ENCODE assay signal across 15 cellular contexts in the genomic region with DNA sequence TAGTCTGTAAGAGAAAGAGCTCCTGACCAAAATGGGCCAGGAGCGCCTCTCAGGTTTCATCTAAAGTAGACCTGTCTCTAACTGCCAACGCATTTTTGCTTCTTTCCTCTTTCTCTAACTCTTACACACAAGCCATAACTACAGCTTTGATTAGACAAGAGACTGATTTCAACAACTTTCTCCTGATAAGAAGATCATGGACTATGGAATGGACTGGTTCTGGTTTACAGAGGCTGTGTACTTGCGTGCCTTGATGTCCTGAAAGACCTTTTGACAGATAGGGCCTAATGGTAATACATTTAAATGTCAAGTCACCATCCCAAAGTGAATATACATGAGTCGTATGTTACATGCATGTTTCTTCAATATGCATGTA. TPM values are rescaled to one million over a fixed set of nuclear protein-coding genes. Genes with fewer than 3 reads are reported as not detected.
DNase-seq lines count a peak whose midpoint lies in the region; ATAC-seq and TF ChIP-seq lines count a peak whose summit lies in the region.
"Had no signal": no experiment of that assay in that cellular context is flagged by ENCODE, and none has a peak within 500 bp of the region (broad histone marks: within the 10 kb centered on the region; RNA-seq: fewer than 3 reads in every experiment).

No MANE protein-coding gene starts in this region.

- peaks cover 21% of the 10 kb centered on the region for H3K4me1 Mint-ChIP-seq in activated T-cell treated with anti-CD3 and anti-CD28 coated beads, Interleukin-2, amount 50 U/mL, for 72 hours (ENCODE audit: low read depth)
- peaks cover 6% of the 10 kb centered on the region for H3K4me1 Mint-ChIP-seq in dendritic cell treated with granulocyte-macrophage colony-stimulating factor and Interleukin-4, amounts not matched to agents 40 ng/mL and 50 ng/mL, for 4 days (ENCODE audit: low read depth)
- peaks cover 12% of the 10 kb centered on the region for H3K4me1 Mint-ChIP-seq in neural crest cell
- peaks cover 10% of the 10 kb centered on the region for H3K4me1 Mint-ChIP-seq in stimulated activated effector memory CD8-positive, alpha-beta T cell treated with anti-CD3 and anti-CD28 coated beads, Interleukin-12 subunit alpha, Interleukin-12 subunit beta, amount 100 ng/mL, for 72 hours

- no peaks in the 10 kb centered on the region for H3K27me3 ChIP-seq in prostate gland (replicated peaks; ENCODE audit: insufficient read depth)
- H3K27me3 ChIP-seq: BLaER1 treated with 17β-estradiol and CSF1 and Interleukin-3, amounts not matched to agents 10 nM and 100 nM had no signal

- DNase-seq in activated T-cell treated with anti-CD3 and anti-CD28 coated beads, Interleukin-2, amount 50 U/mL, for 72 hours = no peak
- no peak for DNase-seq in activated T-cell treated with anti-CD3 and anti-CD28 coated beads, Interleukin-2, amount 50 U/mL, for 1 hour
- DNase-seq in neural crest cell (ENCODE audit: low read depth, low spot score) = no peak
- no peak for DNase-seq in stimulated activated effector memory CD8-positive, alpha-beta T cell treated with anti-CD3 and anti-CD28 coated beads, Interleukin-12 subunit alpha, Interleukin-12 subunit beta, amount 100 ng/mL, for 72 hours (ENCODE audit: low spot score in 2 of 2)
- no peak for DNase-seq in activated naive CD4-positive, alpha-beta T cell treated with anti-CD3 and anti-CD28 coated beads, Interleukin-2, amount 50 U/mL, for 16 hours
- no peak for DNase-seq in prostate gland (ENCODE audit: low spot score)
- DNase-seq in occipital lobe (lab: John Stamatoyannopoulos, UW) = no peak
- DNase-seq: CD4-positive, CD25-positive, alpha-beta regulatory T cell; DMS153; DMS79 treated with DMSO at 0.1 percent for 48 hours; GDM1 had no signal

- no peak for ATAC-seq in activated T-cell treated with anti-CD3 and anti-CD28 coated beads, Interleukin-2, amount 50 U/mL, for 72 hours (replicated peaks in 1 of 2)
- ATAC-seq in stimulated activated effector memory CD8-positive, alpha-beta T cell treated with anti-CD3 and anti-CD28 coated beads, Interleukin-12 subunit alpha, Interleukin-12 subunit beta, amount 100 ng/mL, for 72 hours = no peak

- no peak overlapping the region for H3K27ac ChIP-seq in prostate gland
- H3K27ac ChIP-seq: 22Rv1; BLaER1 treated with 17β-estradiol and CSF1 and Interleukin-3, amounts not matched to agents 10 nM and 100 nM had no signal

- no peak for TF ChIP-seq POLR2A in prostate gland (IDR thresholded peaks at IDR 0.05)

- H3K36me3 ChIP-seq in prostate gland = no peaks in the 10 kb centered on the region
- H3K36me3 ChIP-seq: HAP-1 had no signal

- peaks cover 2 to 4% of the 10 kb centered on the region in 2 donors for H3K9me3 Mint-ChIP-seq in activated T-cell treated with anti-CD3 and anti-CD28 coated beads, Interleukin-2, amount 50 U/mL, for 72 hours
- peaks cover 6% of the 10 kb centered on the region for H3K9me3 Mint-ChIP-seq in dendritic cell treated with granulocyte-macrophage colony-stimulating factor and Interleukin-4, amounts not matched to agents 40 ng/mL and 50 ng/mL, for 4 days
- H3K9me3 Mint-ChIP-seq in neural crest cell = peaks cover 4% of the 10 kb centered on the region
- H3K9me3 Mint-ChIP-seq in stimulated activated effector memory CD8-positive, alpha-beta T cell treated with anti-CD3 and anti-CD28 coated beads, Interleukin-12 subunit alpha, Interleukin-12 subunit beta, amount 100 ng/mL, for 72 hours = peaks cover 3% of the 10 kb centered on the region

- H3K4me3 Mint-ChIP-seq in activated T-cell treated with anti-CD3 and anti-CD28 coated beads, Interleukin-2, amount 50 U/mL, for 72 hours = no peak overlapping the region
- no peak overlapping the region for H3K4me3 Mint-ChIP-seq in dendritic cell treated with granulocyte-macrophage colony-stimulating factor and Interleukin-4, amounts not matched to agents 40 ng/mL and 50 ng/mL, for 4 days
- H3K4me3 Mint-ChIP-seq in neural crest cell = peak overlapping the region; percentile 58
- no peak overlapping the region for H3K4me3 Mint-ChIP-seq in stimulated activated effector memory CD8-positive, alpha-beta T cell treated with anti-CD3 and anti-CD28 coated beads, Interleukin-12 subunit alpha, Interleukin-12 subunit beta, amount 100 ng/mL, for 72 hours

- peaks cover 3% of the 10 kb centered on the region for H3K4me1 ChIP-seq in prostate gland (replicated peaks)

- peaks cover 4 to 6% of the 10 kb centered on the region in 2 donors for H3K36me3 Mint-ChIP-seq in activated T-cell treated with anti-CD3 and anti-CD28 coated beads, Interleukin-2, amount 50 U/mL, for 72 hours (ENCODE audit: insufficient read depth in 2 of 2)
- H3K36me3 Mint-ChIP-seq in dendritic cell treated with granulocyte-macrophage colony-stimulating factor and Interleukin-4, amounts not matched to agents 40 ng/mL and 50 ng/mL, for 4 days (ENCODE audit: low read depth) = peaks cover 14% of the 10 kb centered on the region
- H3K36me3 Mint-ChIP-seq in neural crest cell (ENCODE audit: low read depth) = peaks cover 2% of the 10 kb centered on the region
- H3K36me3 Mint-ChIP-seq in stimulated activated effector memory CD8-positive, alpha-beta T cell treated with anti-CD3 and anti-CD28 coated beads, Interleukin-12 subunit alpha, Interleukin-12 subunit beta, amount 100 ng/mL, for 72 hours = peaks cover 12% of the 10 kb centered on the region
- H3K36me3 Mint-ChIP-seq: CD4-positive, CD25-positive, alpha-beta regulatory T cell had no signal

- no peaks in the 10 kb centered on the region for H3K9me3 ChIP-seq in prostate gland

- intact Hi-C loops in dendritic cell treated with granulocyte-macrophage colony-stimulating factor and Interleukin-4, amounts not matched to agents 40 ng/mL and 50 ng/mL, for 4 days (cut with micrococcal nuclease) = loop anchor here (5.0 kb wide), 1 partner anchor 48 kb away; no protein-coding TSS in a partner anchor
- intact Hi-C loops in prostate gland (cut with DNase I) = no loop called here

- H3K4me3 ChIP-seq in prostate gland = no peak overlapping the region
- H3K4me3 ChIP-seq: BLaER1 treated with 17β-estradiol and CSF1 and Interleukin-3, amounts not matched to agents 10 nM and 100 nM; HAP-1 had no signal

- peak overlapping the region; percentile 3 for H3K27ac Mint-ChIP-seq in activated T-cell treated with anti-CD3 and anti-CD28 coated beads, Interleukin-2, amount 50 U/mL, for 72 hours
- H3K27ac Mint-ChIP-seq in dendritic cell treated with granulocyte-macrophage colony-stimulating factor and Interleukin-4, amounts not matched to agents 40 ng/mL and 50 ng/mL, for 4 days = peak overlapping the region; percentile 7
- no peak overlapping the region for H3K27ac Mint-ChIP-seq in neural crest cell (ENCODE audit: unreplicated experiment)
- H3K27ac Mint-ChIP-seq in stimulated activated effector memory CD8-positive, alpha-beta T cell treated with anti-CD3 and anti-CD28 coated beads, Interleukin-12 subunit alpha, Interleukin-12 subunit beta, amount 100 ng/mL, for 72 hours = peak overlapping the region; percentile 46
- H3K27ac Mint-ChIP-seq: CD4-positive, CD25-positive, alpha-beta regulatory T cell had no signal

- TF ChIP-seq CTCF in neural crest cell (conservative IDR thresholded peaks at IDR 0.05) (no peak), prostate gland (IDR thresholded peaks at IDR 0.05) (no peak)

- WGBS in prostate gland = 95% methylated on average over 4 of the region's 4 CpGs

- no peaks in the 10 kb centered on the region for H3K27me3 Mint-ChIP-seq in activated T-cell treated with anti-CD3 and anti-CD28 coated beads, Interleukin-2, amount 50 U/mL, for 72 hours (ENCODE audit: low read depth)
- H3K27me3 Mint-ChIP-seq in dendritic cell treated with granulocyte-macrophage colony-stimulating factor and Interleukin-4, amounts not matched to agents 40 ng/mL and 50 ng/mL, for 4 days = no peaks in the 10 kb centered on the region
- peaks cover 27% of the 10 kb centered on the region for H3K27me3 Mint-ChIP-seq in neural crest cell (ENCODE audit: low read depth)

RNA-seq across cellular contexts. Expression of a gene that starts 3.7 kb away (rescaled TPM):
- 10 to 100 TPM; 14.0 to 16.7 TPM for total RNA-seq in activated T-cell treated with anti-CD3 and anti-CD28 coated beads, Interleukin-2, amount 50 U/mL, for 72 hours
- total RNA-seq in neural crest cell (26.0 and 28.4 TPM in 2 replicates), prostate gland (10 to 100 TPM; 19.8 to 36.3 TPM), occipital lobe (31.8 TPM)

RNA-seq across cellular contexts. Expression of a gene that starts 5.8 kb away (rescaled TPM):
- total RNA-seq in activated T-cell treated with anti-CD3 and anti-CD28 coated beads, Interleukin-2, amount 50 U/mL, for 72 hours = 10 to 100 TPM; 17.0 to 38.5 TPM
- total RNA-seq in neural crest cell = 2.1 and 2.4 TPM in 2 replicates
- total RNA-seq in prostate gland = 100 to 1,000 TPM; 200 to 571 TPM
- 23.2 TPM for total RNA-seq in occipital lobe
